In the genomic region with DNA sequence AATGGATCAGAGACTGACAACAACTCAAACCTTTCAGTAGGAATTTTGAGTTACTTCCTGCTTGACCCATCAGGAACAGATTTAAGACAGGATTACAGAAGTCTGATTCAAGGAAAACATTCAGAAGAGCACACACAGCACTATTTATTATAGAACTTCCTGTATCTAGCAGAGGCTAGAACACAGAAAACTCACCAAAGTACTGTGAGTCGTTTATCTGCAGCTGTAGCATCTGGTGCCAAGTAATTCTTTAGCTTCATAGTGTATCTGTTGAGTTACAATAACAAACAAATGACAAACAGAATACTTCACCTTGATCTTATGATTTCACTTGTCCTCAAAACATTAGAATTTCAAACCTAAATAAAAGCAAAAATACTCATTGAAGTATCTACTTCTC, we compare ENCODE assay signal across 1 cellular context.
TF ChIP-seq lines count a peak whose summit lies in the region.

No MANE protein-coding gene starts in this region.

TF ChIP-seq in IMR-90, 13 proteins besides CTCF, POLR2A, EP300 and RAD21:
- no peak for TF ChIP-seq CEBPB (IDR thresholded peaks at IDR 0.05; ENCODE audit: low read depth, low read length)
- TF ChIP-seq MAFK (IDR thresholded peaks at IDR 0.05; ENCODE audit: low read depth, low read length) = no peak
- TF ChIP-seq, protein P1, sequence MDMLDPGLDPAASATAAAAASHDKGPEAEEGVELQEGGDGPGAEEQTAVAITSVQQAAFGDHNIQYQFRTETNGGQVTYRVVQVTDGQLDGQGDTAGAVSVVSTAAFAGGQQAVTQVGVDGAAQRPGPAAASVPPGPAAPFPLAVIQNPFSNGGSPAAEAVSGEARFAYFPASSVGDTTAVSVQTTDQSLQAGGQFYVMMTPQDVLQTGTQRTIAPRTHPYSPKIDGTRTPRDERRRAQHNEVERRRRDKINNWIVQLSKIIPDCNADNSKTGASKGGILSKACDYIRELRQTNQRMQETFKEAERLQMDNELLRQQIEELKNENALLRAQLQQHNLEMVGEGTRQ (IDR thresholded peaks at IDR 0.05; ENCODE audit: low read depth, low read length) = no peak
- TF ChIP-seq BHLHE40 (IDR thresholded peaks at IDR 0.05; ENCODE audit: low read depth, low read length) = no peak
- no peak for TF ChIP-seq NFE2L2 (IDR thresholded peaks at IDR 0.05; ENCODE audit: low read depth, low read length)
- TF ChIP-seq SMC3 (IDR thresholded peaks at IDR 0.05; ENCODE audit: low read depth, low read length) = no peak
- TF ChIP-seq MXI1 (IDR thresholded peaks at IDR 0.05; ENCODE audit: borderline replicate concordance, low read depth, low read length) = no peak
- no peak for TF ChIP-seq RFX5 (IDR thresholded peaks at IDR 0.05; ENCODE audit: low read depth, low read length)
- no peak for TF ChIP-seq RCOR1 (IDR thresholded peaks at IDR 0.05; ENCODE audit: insufficient replicate concordance, low read length)
- TF ChIP-seq, protein P2, sequence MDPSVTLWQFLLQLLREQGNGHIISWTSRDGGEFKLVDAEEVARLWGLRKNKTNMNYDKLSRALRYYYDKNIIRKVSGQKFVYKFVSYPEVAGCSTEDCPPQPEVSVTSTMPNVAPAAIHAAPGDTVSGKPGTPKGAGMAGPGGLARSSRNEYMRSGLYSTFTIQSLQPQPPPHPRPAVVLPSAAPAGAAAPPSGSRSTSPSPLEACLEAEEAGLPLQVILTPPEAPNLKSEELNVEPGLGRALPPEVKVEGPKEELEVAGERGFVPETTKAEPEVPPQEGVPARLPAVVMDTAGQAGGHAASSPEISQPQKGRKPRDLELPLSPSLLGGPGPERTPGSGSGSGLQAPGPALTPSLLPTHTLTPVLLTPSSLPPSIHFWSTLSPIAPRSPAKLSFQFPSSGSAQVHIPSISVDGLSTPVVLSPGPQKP (IDR thresholded peaks at IDR 0.05; ENCODE audit: borderline replicate concordance, low read depth, low read length) = no peak
- no peak for TF ChIP-seq MAZ (IDR thresholded peaks at IDR 0.05; ENCODE audit: borderline replicate concordance, low read depth, low read length)
- no peak for TF ChIP-seq CHD1 (IDR thresholded peaks at IDR 0.05; ENCODE audit: low read depth, low read length)
- TF ChIP-seq FOS (IDR thresholded peaks at IDR 0.05; ENCODE audit: low read depth, low read length) = no peak
